8 cellular contexts compared by ENCODE assay signal in genomic region chr7:43758029-43758860, GRCh38. TPM values are rescaled to one million over a fixed set of nuclear protein-coding genes. Genes with fewer than 3 reads are reported as not detected.
A peak's percentile ranks its signal among the peaks of the same experiment; 100 is the strongest.
DNase-seq lines count a peak whose midpoint lies in the region; ATAC-seq lines count a peak whose summit lies in the region.

Gene BLVRA (plus strand): TSS chr7:43758680. CDS start chr7:43771159, 12,479 bp downstream.

- H3K27ac ChIP-seq in KOPT-K1 (ENCODE audit: low read depth, low read length, poor library complexity, severe bottlenecking), result peak within 1 kb of the TSS; percentile 51

- DNase-seq in GDM1 (lab: John Stamatoyannopoulos, UW) (peak; percentile 54), cerebellum (ENCODE audit: low spot score) (peak; percentile 84), kidney tubule cell (ENCODE audit: low spot score) (peak; percentile 60), cortex of kidney (lab: John Stamatoyannopoulos, UW) (no peak)
- DNase-seq in stimulated activated CD4-positive, alpha-beta T cell treated with anti-CD3 and anti-CD28 coated beads, Interleukin-1b, Interleukin-23, amount 100 ng/mL, for 4 hours (ENCODE audit: low read depth in 2 of 2), result peak; percentile 45 to 66

- ATAC-seq in GM21717 (IDR thresholded peaks at IDR 0.05; ENCODE audit: unreplicated experiment), result peak; percentile 47
- peak; percentile 78 to 79 for ATAC-seq in activated CD4-positive, CD25-positive, alpha-beta regulatory T cell treated with anti-CD3 and anti-CD28 coated beads, Interleukin-2, amount 50 U/mL, for 24 hours

- H3K36me3 ChIP-seq in KOPT-K1 (ENCODE audit: insufficient read depth, low read length), result no peaks in the 10 kb centered on the region

- no peaks in the 10 kb centered on the region for H3K9me3 ChIP-seq in KOPT-K1 (ENCODE audit: insufficient read depth, low read length, poor library complexity, severe bottlenecking)

RNA-seq across cellular contexts. Expression of gene BLVRA, which starts in this region (rescaled TPM):
- total RNA-seq in cerebellum, result 8.9 TPM
